Comparison of ENCODE assay signal across 1 cellular context in genomic region chr5:78642701-78643100, GRCh38.
TF ChIP-seq lines count a peak whose summit lies in the region.

No MANE protein-coding gene starts in this region.

TF ChIP-seq in GM12878, 131 proteins besides CTCF, POLR2A, EP300 and RAD21 (continued from another document):
- TF ChIP-seq ELK1 (IDR thresholded peaks at IDR 0.05; ENCODE audit: low read depth, low read length) (no peak), NR2F1 (conservative IDR thresholded peaks at IDR 0.05) (0 out of 2 replicates have a peak, but pooled peaks have one; percentile 19)
